ENCODE assay signal across 21 cellular contexts in the genomic region with DNA sequence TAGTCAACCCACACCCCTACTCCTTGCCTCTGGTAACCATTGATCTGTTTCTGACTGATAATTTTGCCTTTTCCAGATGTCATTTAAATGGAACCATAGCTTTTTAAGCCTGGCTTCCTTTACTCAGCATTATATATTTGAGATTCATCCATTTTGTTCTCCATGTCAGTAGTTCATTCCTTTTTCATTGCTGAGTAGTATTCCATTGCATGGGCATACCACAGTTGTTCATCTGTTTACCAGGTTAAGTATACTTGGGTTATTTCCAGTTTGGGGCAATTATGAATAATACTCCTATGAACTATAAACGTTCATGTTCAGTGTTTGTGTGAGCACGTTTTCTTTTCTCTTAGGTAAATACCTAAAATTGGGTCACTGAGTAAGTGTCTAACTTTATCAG. TPM values are rescaled to one million over a fixed set of nuclear protein-coding genes. Genes with fewer than 3 reads are reported as not detected.
"Had no signal": no experiment of that assay in that cellular context is flagged by ENCODE, and none has a peak within 500 bp of the region (broad histone marks: within the 10 kb centered on the region; RNA-seq: fewer than 3 reads in every experiment).

No MANE protein-coding gene starts in this region.

- H3K27ac Mint-ChIP-seq: activated CD4-positive, alpha-beta T cell treated with anti-CD3 and anti-CD28 coated beads, Interleukin-2, amount 10 ng/mL, durations not matched to agents 7 days and 5 days; effector memory CD8-positive, alpha-beta T cell; nephron progenitor cell; stimulated activated naive CD8-positive, alpha-beta T cell treated with anti-CD3 and anti-CD28 coated beads, Interleukin-15, Interleukin-2, amounts not matched to agents 100 ng/mL and 50 ng/mL, for 24 hours had no signal

- H3K4me3 ChIP-seq: adrenal gland, prostate gland, skin epidermis, suprapubic skin, upper lobe of right lung had no signal

- ATAC-seq: activated T-cell treated with anti-CD3 and anti-CD28 coated beads, Interleukin-2, amount 50 U/mL, for 4 hours; effector memory CD8-positive, alpha-beta T cell; left ventricle myocardium superior; right cardiac atrium; T-cell; upper lobe of right lung had no signal

- H3K36me3 Mint-ChIP-seq: T-cell had no signal

- H3K27ac ChIP-seq: adrenal gland, prostate gland, skin epidermis, suprapubic skin, upper lobe of right lung had no signal

- H3K4me1 ChIP-seq: adrenal gland, prostate gland, suprapubic skin had no signal

- H3K9me3 Mint-ChIP-seq: activated T-cell treated with anti-CD3 and anti-CD28 coated beads, Interleukin-2, amount 50 U/mL, for 4 hours; stimulated activated naive CD8-positive, alpha-beta T cell treated with anti-CD3 and anti-CD28 coated beads, Interleukin-15, Interleukin-2, amounts not matched to agents 100 ng/mL and 50 ng/mL, for 24 hours had no signal

- H3K4me3 Mint-ChIP-seq: activated CD4-positive, alpha-beta T cell treated with anti-CD3 and anti-CD28 coated beads, Interleukin-2, amount 10 ng/mL, durations not matched to agents 7 days and 5 days; activated T-cell treated with anti-CD3 and anti-CD28 coated beads, Interleukin-2, amount 50 U/mL, for 4 hours; effector memory CD8-positive, alpha-beta T cell; nephron progenitor cell; stimulated activated naive CD8-positive, alpha-beta T cell treated with anti-CD3 and anti-CD28 coated beads, Interleukin-15, Interleukin-2, amounts not matched to agents 100 ng/mL and 50 ng/mL, for 24 hours; T-cell had no signal

- H3K9me3 ChIP-seq: adrenal gland, prostate gland, suprapubic skin, upper lobe of right lung had no signal

- H3K36me3 ChIP-seq: adrenal gland, prostate gland, suprapubic skin, upper lobe of right lung had no signal

- H3K27me3 Mint-ChIP-seq: activated CD4-positive, alpha-beta T cell treated with anti-CD3 and anti-CD28 coated beads, Interleukin-2, amount 10 ng/mL, durations not matched to agents 7 days and 5 days; effector memory CD8-positive, alpha-beta T cell; stimulated activated naive CD8-positive, alpha-beta T cell treated with anti-CD3 and anti-CD28 coated beads, Interleukin-15, Interleukin-2, amounts not matched to agents 100 ng/mL and 50 ng/mL, for 24 hours; T-cell had no signal

- DNase-seq: activated CD4-positive, alpha-beta T cell treated with anti-CD3 and anti-CD28 coated beads, Interleukin-2, amount 10 ng/mL, durations not matched to agents 7 days and 5 days; activated naive CD4-positive, alpha-beta T cell; activated T-cell treated with anti-CD3 and anti-CD28 coated beads, Interleukin-2, amount 50 U/mL, for 4 hours; adrenal gland; dermis blood vessel endothelial cell; effector memory CD8-positive, alpha-beta T cell; foreskin melanocyte; kidney glomerular epithelial cell; left ventricle myocardium superior; mesendoderm; nephron progenitor cell; stimulated activated CD4-positive, alpha-beta T cell treated with anti-CD3 and anti-CD28 coated beads, Interleukin-15, amount 100 ng/mL, for 24 hours; stimulated activated CD4-positive, alpha-beta T cell treated with anti-CD3 and anti-CD28 coated beads, Interleukin-4, amount 100 ng/mL, for 1 hour; T-cell; upper lobe of right lung had no signal

- H3K27me3 ChIP-seq: adrenal gland, suprapubic skin, upper lobe of right lung had no signal

RNA-seq across cellular contexts. Expression of a gene that starts 25.1 kb away (rescaled TPM):
- total RNA-seq: chondrocyte, dermis blood vessel endothelial cell had no signal
